ENCODE assay signal across 21 cellular contexts in genomic region chr6:135876048-135876447, GRCh38. TPM values are rescaled to one million over a fixed set of nuclear protein-coding genes. Genes with fewer than 3 reads are reported as not detected.
A peak's percentile ranks its signal among the peaks of the same experiment; 100 is the strongest.
DNase-seq lines count a peak whose midpoint lies in the region; ATAC-seq and TF ChIP-seq lines count a peak whose summit lies in the region.
"Had no signal": no experiment of that assay in that cellular context is flagged by ENCODE, and none has a peak within 500 bp of the region (broad histone marks: within the 10 kb centered on the region; RNA-seq: fewer than 3 reads in every experiment).

No MANE protein-coding gene starts in this region.

- peak; percentile 49 for DNase-seq in activated CD8-positive, alpha-beta T cell treated with anti-CD3 and anti-CD28 coated beads for 36 hours
- DNase-seq in activated CD8-positive, alpha-beta T cell treated with anti-CD3 and anti-CD28 coated beads, Interleukin-2, amount 10 ng/mL, durations not matched to agents 7 days and 5 days, result no peak
- DNase-seq in CD4-positive, CD25-positive, alpha-beta regulatory T cell, result no peak
- DNase-seq in activated naive CD8-positive, alpha-beta T cell treated with anti-CD3 and anti-CD28 coated beads, Interleukin-2, amount 10 ng/mL, durations not matched to agents 7 days and 5 days, result no peak
- DNase-seq in osteoblast (ENCODE audit: insufficient read length, low spot score, missing footprints), result no peak
- DNase-seq in stimulated activated CD4-positive, alpha-beta T cell treated with anti-CD3 and anti-CD28 coated beads, Interleukin-12 subunit alpha, Interleukin-12 subunit beta, amount 100 ng/mL, for 4 hours, result no peak
- no peak for DNase-seq in uterus
- no peak for DNase-seq in stimulated activated CD4-positive, alpha-beta T cell treated with anti-CD3 and anti-CD28 coated beads, Interleukin-15, amount 100 ng/mL, for 24 hours
- DNase-seq: cortex of kidney, NCI-H1105 treated with DMSO at 0.1 percent for 48 hours, NCI-H2081 treated with DMSO at 0.1 percent for 48 hours, NCI-H446, PC-9, sigmoid colon, T-helper 17 cell, upper lobe of left lung, WERI-Rb-1 had no signal

- H3K4me1 Mint-ChIP-seq in activated CD8-positive, alpha-beta T cell treated with anti-CD3 and anti-CD28 coated beads for 36 hours (ENCODE audit: low read depth), result peaks cover 40% of the 10 kb centered on the region
- peaks cover 34% of the 10 kb centered on the region for H3K4me1 Mint-ChIP-seq in activated CD8-positive, alpha-beta T cell treated with anti-CD3 and anti-CD28 coated beads, Interleukin-2, amount 10 ng/mL, durations not matched to agents 7 days and 5 days (ENCODE audit: low read depth)
- peaks cover 9 to 33% (median 20%) of the 10 kb centered on the region in 4 donors for H3K4me1 Mint-ChIP-seq in CD4-positive, CD25-positive, alpha-beta regulatory T cell
- H3K4me1 Mint-ChIP-seq in activated naive CD8-positive, alpha-beta T cell treated with anti-CD3 and anti-CD28 coated beads, Interleukin-2, amount 10 ng/mL, durations not matched to agents 7 days and 5 days, result peaks cover 19% of the 10 kb centered on the region

- H3K4me3 ChIP-seq in CD4-positive, CD25-positive, alpha-beta regulatory T cell (ENCODE audit: low read depth, low read length), result no peak overlapping the region
- no peak overlapping the region for H3K4me3 ChIP-seq in osteoblast (ENCODE audit: insufficient read depth, low read length)
- H3K4me3 ChIP-seq in uterus, result no peak overlapping the region
- H3K4me3 ChIP-seq: BLaER1 treated with 17β-estradiol and CSF1 and Interleukin-3, amounts not matched to agents 10 nM and 100 nM; breast epithelium; PC-9; sigmoid colon; upper lobe of left lung had no signal

- no peaks in the 10 kb centered on the region for H3K36me3 ChIP-seq in CD4-positive, CD25-positive, alpha-beta regulatory T cell (ENCODE audit: control insufficient read depth, insufficient read depth, low read length)
- H3K36me3 ChIP-seq in osteoblast (ENCODE audit: insufficient read depth, low read length) (no peaks in the 10 kb centered on the region), uterus (no peaks in the 10 kb centered on the region)
- H3K36me3 ChIP-seq: BLaER1 treated with 17β-estradiol and CSF1 and Interleukin-3, amounts not matched to agents 10 nM and 100 nM; breast epithelium; sigmoid colon; upper lobe of left lung; WERI-Rb-1 had no signal

- peak overlapping the region; percentile 25 for H2AFZ ChIP-seq in osteoblast (ENCODE audit: low read length)
- H2AFZ ChIP-seq: PC-9 had no signal

- H3K9me3 ChIP-seq in CD4-positive, CD25-positive, alpha-beta regulatory T cell (ENCODE audit: control insufficient read depth in 2 of 2, low read length in 2 of 2), result no peaks in the 10 kb centered on the region
- H3K9me3 ChIP-seq in osteoblast (ENCODE audit: low read depth, low read length) (no peaks in the 10 kb centered on the region), uterus (no peaks in the 10 kb centered on the region)
- H3K9me3 ChIP-seq: BLaER1 treated with 17β-estradiol and CSF1 and Interleukin-3, amounts not matched to agents 10 nM and 100 nM; breast epithelium; sigmoid colon; upper lobe of left lung had no signal

- H3K79me2 ChIP-seq in osteoblast (ENCODE audit: insufficient read depth, low read length), result peaks cover 25% of the 10 kb centered on the region

- H3K27ac ChIP-seq in CD4-positive, CD25-positive, alpha-beta regulatory T cell (ENCODE audit: insufficient read depth, low read length, poor library complexity, severe bottlenecking), result no peak overlapping the region
- H3K27ac ChIP-seq in osteoblast (ENCODE audit: low read depth, low read length) (peak overlapping the region; percentile 21), uterus (no peak overlapping the region)
- H3K27ac ChIP-seq: BLaER1 treated with 17β-estradiol and CSF1 and Interleukin-3, amounts not matched to agents 10 nM and 100 nM; breast epithelium; PC-9; sigmoid colon; upper lobe of left lung; WERI-Rb-1 had no signal

- TF ChIP-seq CTCF in activated CD8-positive, alpha-beta T cell treated with anti-CD3 and anti-CD28 coated beads for 36 hours (IDR thresholded peaks at IDR 0.05), result no peak
- TF ChIP-seq CTCF in osteoblast (IDR thresholded peaks at IDR 0.05; ENCODE audit: extremely low read depth, low read depth, low read length) (no peak), uterus (IDR thresholded peaks at IDR 0.05) (no peak)

- no peaks in the 10 kb centered on the region for H3K36me3 Mint-ChIP-seq in activated CD8-positive, alpha-beta T cell treated with anti-CD3 and anti-CD28 coated beads for 36 hours (ENCODE audit: low read depth)
- H3K36me3 Mint-ChIP-seq in activated CD8-positive, alpha-beta T cell treated with anti-CD3 and anti-CD28 coated beads, Interleukin-2, amount 10 ng/mL, durations not matched to agents 7 days and 5 days (ENCODE audit: low read depth), result no peaks in the 10 kb centered on the region
- no peaks in the 10 kb centered on the region for H3K36me3 Mint-ChIP-seq in CD4-positive, CD25-positive, alpha-beta regulatory T cell
- H3K36me3 Mint-ChIP-seq in activated naive CD8-positive, alpha-beta T cell treated with anti-CD3 and anti-CD28 coated beads, Interleukin-2, amount 10 ng/mL, durations not matched to agents 7 days and 5 days, result peaks cover 1% of the 10 kb centered on the region

- peak; percentile 14 for ATAC-seq in activated CD8-positive, alpha-beta T cell treated with anti-CD3 and anti-CD28 coated beads for 36 hours
- no peak for ATAC-seq in activated CD8-positive, alpha-beta T cell treated with anti-CD3 and anti-CD28 coated beads, Interleukin-2, amount 10 ng/mL, durations not matched to agents 7 days and 5 days
- ATAC-seq in CD4-positive, CD25-positive, alpha-beta regulatory T cell (ENCODE audit: low read depth in 2 of 2), result no peak
- no peak for ATAC-seq in activated naive CD8-positive, alpha-beta T cell treated with anti-CD3 and anti-CD28 coated beads, Interleukin-2, amount 10 ng/mL, durations not matched to agents 7 days and 5 days (ENCODE audit: low read depth)
- ATAC-seq: activated T-cell treated with anti-CD3 and anti-CD28 coated beads, Interleukin-2, amount 50 U/mL, for 72 hours; T-helper 17 cell had no signal

- peak overlapping the region; percentile 2 for H3K27ac Mint-ChIP-seq in activated CD8-positive, alpha-beta T cell treated with anti-CD3 and anti-CD28 coated beads for 36 hours
- H3K27ac Mint-ChIP-seq in activated CD8-positive, alpha-beta T cell treated with anti-CD3 and anti-CD28 coated beads, Interleukin-2, amount 10 ng/mL, durations not matched to agents 7 days and 5 days, result no peak overlapping the region
- H3K27ac Mint-ChIP-seq in CD4-positive, CD25-positive, alpha-beta regulatory T cell, result peak overlapping the region; percentile 39 to 79 (median 66)
- peak overlapping the region; percentile 37 for H3K27ac Mint-ChIP-seq in activated naive CD8-positive, alpha-beta T cell treated with anti-CD3 and anti-CD28 coated beads, Interleukin-2, amount 10 ng/mL, durations not matched to agents 7 days and 5 days
- H3K27ac Mint-ChIP-seq: activated T-cell treated with anti-CD3 and anti-CD28 coated beads, Interleukin-2, amount 50 U/mL, for 72 hours; T-helper 17 cell had no signal

- intact Hi-C loops in activated CD8-positive, alpha-beta T cell treated with anti-CD3 and anti-CD28 coated beads for 36 hours (cut with micrococcal nuclease), result no loop called here
- intact Hi-C loops in uterus (cut with DNase I; ENCODE audit: low total_unique reads), result no loop called here

- H3K9me3 Mint-ChIP-seq in activated CD8-positive, alpha-beta T cell treated with anti-CD3 and anti-CD28 coated beads for 36 hours, result no peaks in the 10 kb centered on the region
- H3K9me3 Mint-ChIP-seq in activated CD8-positive, alpha-beta T cell treated with anti-CD3 and anti-CD28 coated beads, Interleukin-2, amount 10 ng/mL, durations not matched to agents 7 days and 5 days (ENCODE audit: insufficient read depth), result no peaks in the 10 kb centered on the region
- no peaks in the 10 kb centered on the region for H3K9me3 Mint-ChIP-seq in CD4-positive, CD25-positive, alpha-beta regulatory T cell
- H3K9me3 Mint-ChIP-seq in activated naive CD8-positive, alpha-beta T cell treated with anti-CD3 and anti-CD28 coated beads, Interleukin-2, amount 10 ng/mL, durations not matched to agents 7 days and 5 days, result no peaks in the 10 kb centered on the region
- H3K9me3 Mint-ChIP-seq: activated T-cell treated with anti-CD3 and anti-CD28 coated beads, Interleukin-2, amount 50 U/mL, for 72 hours had no signal

- H3K27me3 ChIP-seq in CD4-positive, CD25-positive, alpha-beta regulatory T cell (ENCODE audit: control insufficient read depth, insufficient read depth, low read length), result peaks cover 4% of the 10 kb centered on the region
- H3K27me3 ChIP-seq in osteoblast (ENCODE audit: insufficient read depth, low read length) (no peaks in the 10 kb centered on the region), uterus (no peaks in the 10 kb centered on the region)
- H3K27me3 ChIP-seq: BLaER1 treated with 17β-estradiol and CSF1 and Interleukin-3, amounts not matched to agents 10 nM and 100 nM; breast epithelium; sigmoid colon; upper lobe of left lung had no signal

- no peaks in the 10 kb centered on the region for H3K27me3 Mint-ChIP-seq in activated CD8-positive, alpha-beta T cell treated with anti-CD3 and anti-CD28 coated beads for 36 hours
- peaks cover 2% of the 10 kb centered on the region for H3K27me3 Mint-ChIP-seq in activated CD8-positive, alpha-beta T cell treated with anti-CD3 and anti-CD28 coated beads, Interleukin-2, amount 10 ng/mL, durations not matched to agents 7 days and 5 days (ENCODE audit: low read depth)
- H3K27me3 Mint-ChIP-seq in CD4-positive, CD25-positive, alpha-beta regulatory T cell, result peaks cover 11% of the 10 kb centered on the region
- H3K27me3 Mint-ChIP-seq in activated naive CD8-positive, alpha-beta T cell treated with anti-CD3 and anti-CD28 coated beads, Interleukin-2, amount 10 ng/mL, durations not matched to agents 7 days and 5 days, result no peaks in the 10 kb centered on the region
- H3K27me3 Mint-ChIP-seq: T-helper 17 cell had no signal

- POLR2A ChIA-PET in activated CD8-positive, alpha-beta T cell treated with anti-CD3 and anti-CD28 coated beads for 36 hours (lab: Charles Lee), result no interaction called here
- POLR2A ChIA-PET in activated CD8-positive, alpha-beta T cell treated with anti-CD3 and anti-CD28 coated beads, Interleukin-2, amount 10 ng/mL, durations not matched to agents 7 days and 5 days (lab: Charles Lee), result interaction anchor here (0.7 kb wide), 1 partner anchor 414 kb away, joined by 3 read pairs; the partner anchor contains the start of gene BCLAF1
- POLR2A ChIA-PET in activated naive CD8-positive, alpha-beta T cell treated with anti-CD3 and anti-CD28 coated beads, Interleukin-2, amount 10 ng/mL, durations not matched to agents 7 days and 5 days (lab: Charles Lee), result no interaction called here

- H3K4me1 ChIP-seq in CD4-positive, CD25-positive, alpha-beta regulatory T cell (ENCODE audit: control insufficient read depth, insufficient read depth, low read length, poor library complexity, severe bottlenecking), result peaks cover 18% of the 10 kb centered on the region
- H3K4me1 ChIP-seq in osteoblast (ENCODE audit: insufficient read depth, low read length) (peaks cover 42% of the 10 kb centered on the region), uterus (peaks cover 0 to 7% of the 10 kb centered on the region in 2 donors)
- H3K4me1 ChIP-seq: breast epithelium, sigmoid colon had no signal

- H4K20me1 ChIP-seq in osteoblast (ENCODE audit: insufficient read depth, low read length), result no peaks in the 10 kb centered on the region
- H4K20me1 ChIP-seq: BLaER1 treated with 17β-estradiol and CSF1 and Interleukin-3, amounts not matched to agents 10 nM and 100 nM had no signal

- H3K4me2 ChIP-seq in osteoblast (ENCODE audit: insufficient read depth, low read length), result no peak overlapping the region
- H3K4me2 ChIP-seq: PC-9 had no signal

- CTCF ChIA-PET in activated CD8-positive, alpha-beta T cell treated with anti-CD3 and anti-CD28 coated beads for 36 hours (lab: Charles Lee), result interaction anchor here (1.3 kb wide), 1 partner anchor 34 kb away, joined by 5 read pairs; no protein-coding TSS in a partner anchor
- CTCF ChIA-PET in activated CD8-positive, alpha-beta T cell treated with anti-CD3 and anti-CD28 coated beads, Interleukin-2, amount 10 ng/mL, durations not matched to agents 7 days and 5 days (lab: Charles Lee), result interaction anchor here (0.8 to 1.9 kb wide), 3 partner anchors 23 to 340 kb away, joined by 3 to 8 read pairs (median 7); no protein-coding TSS in a partner anchor

- no peak for TF ChIP-seq POLR2A in uterus (IDR thresholded peaks at IDR 0.05)

- no peak overlapping the region for H3K4me3 Mint-ChIP-seq in activated CD8-positive, alpha-beta T cell treated with anti-CD3 and anti-CD28 coated beads for 36 hours
- no peak overlapping the region for H3K4me3 Mint-ChIP-seq in activated CD8-positive, alpha-beta T cell treated with anti-CD3 and anti-CD28 coated beads, Interleukin-2, amount 10 ng/mL, durations not matched to agents 7 days and 5 days
- H3K4me3 Mint-ChIP-seq in CD4-positive, CD25-positive, alpha-beta regulatory T cell, result no peak overlapping the region
- no peak overlapping the region for H3K4me3 Mint-ChIP-seq in activated naive CD8-positive, alpha-beta T cell treated with anti-CD3 and anti-CD28 coated beads, Interleukin-2, amount 10 ng/mL, durations not matched to agents 7 days and 5 days
- H3K4me3 Mint-ChIP-seq: activated T-cell treated with anti-CD3 and anti-CD28 coated beads, Interleukin-2, amount 50 U/mL, for 72 hours; T-helper 17 cell had no signal

RNA-seq across cellular contexts. Expression of gene PDE7B, which starts 24.5 kb away (rescaled TPM):
- under 1 TPM; 0.58 to 0.68 TPM for total RNA-seq in activated CD8-positive, alpha-beta T cell treated with anti-CD3 and anti-CD28 coated beads for 36 hours
- total RNA-seq in activated CD8-positive, alpha-beta T cell treated with anti-CD3 and anti-CD28 coated beads, Interleukin-2, amount 10 ng/mL, durations not matched to agents 7 days and 5 days, result under 1 TPM; 0.29 to 0.34 TPM
- total RNA-seq in CD4-positive, CD25-positive, alpha-beta regulatory T cell, result 0.25 TPM
- under 1 TPM in 3 of 4 donors, not detected in 1; 0.03 to 0.08 (median 0.06) TPM for polyA plus RNA-seq in CD4-positive, CD25-positive, alpha-beta regulatory T cell
- total RNA-seq in activated naive CD8-positive, alpha-beta T cell treated with anti-CD3 and anti-CD28 coated beads, Interleukin-2, amount 10 ng/mL, durations not matched to agents 7 days and 5 days, result under 1 TPM; 0.14 to 0.42 TPM
- total RNA-seq in osteoblast, result 25.3 and 33.9 TPM in 2 replicates
- 10 to 100 TPM; 15.4 to 28.6 (median 18.8) TPM for total RNA-seq in uterus
- total RNA-seq: G401 had no signal

Comparison
In these comparisons a context has a peak if more than half of its experiments do, and no peak if none do; other contexts are left out.
1. RNA of gene PDE7B, which starts 24.5 kb away (total RNA-seq): 25.3 to 33.9 TPM in osteoblast and 15.4 to 28.6 TPM in uterus; 0.58 to 0.68 TPM in activated CD8-positive, alpha-beta T cell treated with anti-CD3 and anti-CD28 coated beads for 36 hours, 0.14 to 0.42 TPM in activated naive CD8-positive, alpha-beta T cell treated with anti-CD3 and anti-CD28 coated beads, Interleukin-2, amount 10 ng/mL, durations not matched to agents 7 days and 5 days, 0.29 to 0.34 TPM in activated CD8-positive, alpha-beta T cell treated with anti-CD3 and anti-CD28 coated beads, Interleukin-2, amount 10 ng/mL, durations not matched to agents 7 days and 5 days and 0.25 TPM in CD4-positive, CD25-positive, alpha-beta regulatory T cell (single experiment); every median in the first group is over 4 times any median in the second.